ENCODE assay signal across 8 cellular contexts in genomic region chr19:46546194-46546896, GRCh38. TPM values are rescaled to one million over a fixed set of nuclear protein-coding genes. Genes with fewer than 3 reads are reported as not detected.
DNase-seq lines count a peak whose midpoint lies in the region; ATAC-seq, FAIRE-seq and TF ChIP-seq lines count a peak whose summit lies in the region.

No MANE protein-coding gene starts in this region.

- H3K27ac Mint-ChIP-seq in WTC11, result peak overlapping the region; percentile 55

- peak; percentile 94 for ATAC-seq in WTC11
- no peak for ATAC-seq in HG03175 (IDR thresholded peaks at IDR 0.05; ENCODE audit: unreplicated experiment)
- no peak for ATAC-seq in HG03280 (IDR thresholded peaks at IDR 0.05; ENCODE audit: unreplicated experiment)

- CTCF ChIA-PET in WTC11 (lab: Charles Lee), result interaction anchor here (0.8 to 2.5 kb wide), 6 partner anchors 9 to 115 kb away, joined by 4 to 23 read pairs (median 8); partner anchors contain the start of gene DACT3

- whole genome bisulfite sequencing in small intestine, 3 donors, result 32 to 54% (median 40%) methylated on average over 7 of the region's 7 CpGs

- H3K27me3 Mint-ChIP-seq in WTC11 (ENCODE audit: low read depth), result peaks cover 24% of the 10 kb centered on the region

- H3K4me3 ChIP-seq in HL-60 (replicated peaks; ENCODE audit: insufficient read depth, low read length) (no peak overlapping the region), iPS-11a (ENCODE audit: low read depth, low read length) (peak overlapping the region; percentile 0), small intestine (ENCODE audit: low read depth in 1 of 2, low read length in 2 of 2) (peak overlapping the region in 1 of 2 donors; percentile 39)

- no peak overlapping the region for H3K27ac ChIP-seq in HL-60 (replicated peaks)
- no peak overlapping the region for H3K27ac ChIP-seq in small intestine (ENCODE audit: low read depth in 1 of 2, low read length in 1 of 2)

- TF ChIP-seq CTCF in HL-60 (IDR thresholded peaks at IDR 0.05; ENCODE audit: insufficient read depth, low read length) (no peak), WTC11 (IDR thresholded peaks at IDR 0.05) (no peak)

- H3K27me3 ChIP-seq in HL-60 (ENCODE audit: insufficient read depth, poor library complexity, severe bottlenecking) (no peaks in the 10 kb centered on the region), small intestine (ENCODE audit: control insufficient read depth in 2 of 2, insufficient read depth in 2 of 2, low read length in 2 of 2) (no peaks in the 10 kb centered on the region)

- no peaks in the 10 kb centered on the region for H3K4me1 ChIP-seq in small intestine (ENCODE audit: control insufficient read depth in 2 of 2, insufficient read depth in 1 of 2, low read depth in 1 of 2, low read length in 1 of 2)

- H3K36me3 Mint-ChIP-seq in WTC11, result peaks cover 8% of the 10 kb centered on the region; the same call in 1 of the 2 replicates

- H3K9me3 ChIP-seq in small intestine (ENCODE audit: control insufficient read depth, low read depth), result no peaks in the 10 kb centered on the region

- peak overlapping the region; percentile 60 for H3K4me3 Mint-ChIP-seq in WTC11

- no peaks in the 10 kb centered on the region for H3K36me3 ChIP-seq in small intestine (ENCODE audit: control insufficient read depth in 2 of 2, insufficient read depth in 2 of 2, low read length in 2 of 2)

- peaks cover 18% of the 10 kb centered on the region for H3K9me3 Mint-ChIP-seq in WTC11

- peak; percentile 51 for DNase-seq in AG20443 (ENCODE audit: low spot score)
- DNase-seq in HL-60 (ENCODE audit: low read depth in 1 of 2, low spot score in 1 of 2), result peak; percentile 28 to 44
- peak; percentile 66 for DNase-seq in WTC11 (ENCODE audit: low spot score)
- DNase-seq in small intestine, result peak; percentile 82
- DNase-seq in activated gamma-delta T cell (lab: John Stamatoyannopoulos, UW), result no peak

- POLR2A ChIA-PET in WTC11 (lab: Charles Lee), result interaction anchor here (0.7 kb wide), 1 partner anchor 54 kb away, joined by 3 read pairs; no protein-coding TSS in a partner anchor

- peaks cover 5% of the 10 kb centered on the region for H3K4me1 Mint-ChIP-seq in WTC11

- no peak for FAIRE-seq in small intestine (lab: Jason Lieb, UNC)

TF ChIP-seq in WTC11, 78 proteins besides CTCF, POLR2A, EP300 and RAD21:
- TF ChIP-seq, protein P1, sequence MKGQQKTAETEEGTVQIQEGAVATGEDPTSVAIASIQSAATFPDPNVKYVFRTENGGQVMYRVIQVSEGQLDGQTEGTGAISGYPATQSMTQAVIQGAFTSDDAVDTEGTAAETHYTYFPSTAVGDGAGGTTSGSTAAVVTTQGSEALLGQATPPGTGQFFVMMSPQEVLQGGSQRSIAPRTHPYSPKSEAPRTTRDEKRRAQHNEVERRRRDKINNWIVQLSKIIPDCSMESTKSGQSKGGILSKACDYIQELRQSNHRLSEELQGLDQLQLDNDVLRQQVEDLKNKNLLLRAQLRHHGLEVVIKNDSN (CRISPR knock-in tag; IDR thresholded peaks at IDR 0.05), result peak; percentile 97
- TF ChIP-seq NFE2L1 (CRISPR knock-in tag; IDR thresholded peaks at IDR 0.05) (0 out of 2 replicates have a peak, but pooled peaks have one; percentile 57), SP1 (CRISPR knock-in tag; conservative IDR thresholded peaks at IDR 0.05) (no peak), USF2 (CRISPR knock-in tag; IDR thresholded peaks at IDR 0.05) (peak; percentile 96), ETV6 (CRISPR knock-in tag; IDR thresholded peaks at IDR 0.05) (no peak), KAT7 (CRISPR knock-in tag; IDR thresholded peaks at IDR 0.05; ENCODE audit: borderline replicate concordance) (no peak)

RNA-seq across cellular contexts. Expression of gene PNMA8B, which starts 50.7 kb away (rescaled TPM):
- 2.8 to 4.0 TPM (median 3.6 TPM) in 3 replicates for total RNA-seq in WTC11 (2021)
- 1 to 10 TPM in 1 of 3 donors, not detected in 2; 1.3 TPM for polyA plus RNA-seq in small intestine

RNA-seq across cellular contexts. Expression of gene CALM3, which starts 54.8 kb away (rescaled TPM):
- 306 to 350 TPM (median 346 TPM) in 3 replicates for total RNA-seq in WTC11 (2021)
- polyA plus RNA-seq in small intestine, result 100 to 1,000 TPM; 189 to 356 (median 240) TPM
